In genomic region chr13:46052314-46053161, GRCh38 we compare ENCODE assay signal across 8 cellular contexts. TPM values are rescaled to one million over a fixed set of nuclear protein-coding genes. Genes with fewer than 3 reads are reported as not detected.
A peak's percentile ranks its signal among the peaks of the same experiment; 100 is the strongest.
DNase-seq lines count a peak whose midpoint lies in the region; ATAC-seq, FAIRE-seq and TF ChIP-seq lines count a peak whose summit lies in the region.

Gene ZC3H13 (minus strand): TSS chr13:46052746. CDS start chr13:46045507, 7,239 bp downstream.

- peak within 1 kb of the TSS; percentile 97 for H3K27ac ChIP-seq in CD4-positive, CD25-positive, alpha-beta regulatory T cell (ENCODE audit: insufficient read depth, low read length, poor library complexity, severe bottlenecking)
- peak within 1 kb of the TSS; percentile 87 for H3K27ac ChIP-seq in HepG2 (ENCODE audit: extremely low read length, insufficient read depth, low read length)

- in situ Hi-C loops in HepG2 (cut with HindIII; ENCODE audit: extremely low pct_ligation_motif_present, low pct_unique_long_range_greater_than_20kb): no loop called here

- no peaks in the 10 kb centered on the region for H3K9me3 ChIP-seq in CD4-positive, CD25-positive, alpha-beta regulatory T cell (ENCODE audit: control insufficient read depth in 2 of 2, low read length in 2 of 2)
- H3K9me3 ChIP-seq in HepG2 (ENCODE audit: low read length): no peaks in the 10 kb centered on the region

- peaks cover 21 to 45% (median 33%) of the 10 kb centered on the region in 4 donors for H3K4me1 Mint-ChIP-seq in CD4-positive, CD25-positive, alpha-beta regulatory T cell

- TF ChIP-seq CTCF in HepG2 (CRISPR knock-in tag; IDR thresholded peaks at IDR 0.05): peak; percentile 48

- H3K36me3 Mint-ChIP-seq in CD4-positive, CD25-positive, alpha-beta regulatory T cell: peaks cover 3% of the 10 kb centered on the region

- ATAC-seq in CD4-positive, CD25-positive, alpha-beta regulatory T cell (ENCODE audit: low read depth in 2 of 2): peak; percentile 100
- ATAC-seq in GM19395 (IDR thresholded peaks at IDR 0.05; ENCODE audit: unreplicated experiment) (peak; percentile 100), HG03565 (IDR thresholded peaks at IDR 0.05; ENCODE audit: unreplicated experiment) (peak; percentile 98), HepG2 (peak; percentile 100)

- H3K27ac Mint-ChIP-seq in CD4-positive, CD25-positive, alpha-beta regulatory T cell: peak within 1 kb of the TSS; percentile 97 to 99 (median 98)

- TF ChIP-seq RAD21 in HepG2 (CRISPR knock-in tag; IDR thresholded peaks at IDR 0.05): no peak

- peaks cover 30% of the 10 kb centered on the region for H3K4me1 ChIP-seq in CD4-positive, CD25-positive, alpha-beta regulatory T cell (ENCODE audit: control insufficient read depth, insufficient read depth, low read length, poor library complexity, severe bottlenecking)
- peaks cover 31% of the 10 kb centered on the region for H3K4me1 ChIP-seq in HepG2 (ENCODE audit: insufficient read depth, low read length)

- peaks cover 31% of the 10 kb centered on the region for H3K27me3 Mint-ChIP-seq in CD4-positive, CD25-positive, alpha-beta regulatory T cell

- H3K79me2 ChIP-seq in HepG2 (ENCODE audit: insufficient read depth, low read length): peaks cover 47% of the 10 kb centered on the region

- BruUV-seq in HepG2 (replicated peaks; lab: Mats Ljungman, UMichigan): no TSS peak

- CTCF ChIA-PET in HepG2 (lab: Yijun Ruan, JAX; ENCODE audit: low intra/inter-chr PET ratio, low total read pairs): no interaction called here

- H3K9ac ChIP-seq in HepG2 (ENCODE audit: insufficient read depth, low read depth, low read length): peak within 1 kb of the TSS; percentile 88

- peak; percentile 80 for FAIRE-seq in HepG2 (lab: Jason Lieb, UNC)

- H3K4me3 ChIP-seq in CD4-positive, CD25-positive, alpha-beta regulatory T cell (ENCODE audit: low read depth, low read length): peak within 1 kb of the TSS; percentile 91
- H3K4me3 ChIP-seq in HepG2 (replicated peaks in 1 of 3; ENCODE audit: insufficient read depth in 1 of 3, low read depth in 2 of 3, low read length in 3 of 3): peak within 1 kb of the TSS; percentile 84 to 99 (median 87)

- no peaks in the 10 kb centered on the region for H3K9me3 Mint-ChIP-seq in CD4-positive, CD25-positive, alpha-beta regulatory T cell

- TF ChIP-seq EP300 in HepG2 (IDR thresholded peaks at IDR 0.05; ENCODE audit: low read depth in 2 of 2, low read length in 2 of 2): no peak
- no peak for TF ChIP-seq EP300 in HepG2 (CRISPR knock-in tag; IDR thresholded peaks at IDR 0.05; ENCODE audit: borderline replicate concordance)

- POLR2A ChIA-PET in HepG2 (lab: Yijun Ruan, JAX): interaction anchor here (1.1 to 1.5 kb wide), 2 partner anchors 15 to 52 kb away, joined by 4 to 6 read pairs; partner anchors contain the start of gene CPB2

- peak within 1 kb of the TSS; percentile 48 for H2AFZ ChIP-seq in HepG2 (ENCODE audit: low read length)

- H3K4me3 Mint-ChIP-seq in CD4-positive, CD25-positive, alpha-beta regulatory T cell: peak within 1 kb of the TSS; percentile 92 to 96 (median 94)

- peaks cover 12% of the 10 kb centered on the region for H3K27me3 ChIP-seq in CD4-positive, CD25-positive, alpha-beta regulatory T cell (ENCODE audit: control insufficient read depth, insufficient read depth, low read length)
- no peaks in the 10 kb centered on the region; a peak in 1 of 5 replicates for H3K27me3 ChIP-seq in HepG2 (ENCODE audit: control insufficient read depth in 1 of 2, insufficient read depth in 2 of 2, low read length in 2 of 2)

- DNase-seq in CD4-positive, CD25-positive, alpha-beta regulatory T cell: peak; percentile 92 to 98 (median 93)
- peak; percentile 80 for DNase-seq in NCI-H774 (lab: John Stamatoyannopoulos, UW)
- peak; percentile 89 to 91 for DNase-seq in activated CD4-positive, alpha-beta T cell treated with anti-CD3 and anti-CD28 coated beads, Interleukin-2, amount 50 U/mL, for 4 hours
- peak; percentile 97 for DNase-seq in dermis blood vessel endothelial cell
- peak; percentile 94 for DNase-seq in HepG2 (ENCODE audit: low spot score)
- peak; percentile 89 for DNase-seq in stimulated activated CD4-positive, alpha-beta T cell treated with anti-CD3 and anti-CD28 coated beads, Interleukin-4, amount 100 ng/mL, for 1 hour

- peaks cover 10% of the 10 kb centered on the region for H4K20me1 ChIP-seq in HepG2 (ENCODE audit: insufficient read depth, low read length)

- no peaks in the 10 kb centered on the region for H3K36me3 ChIP-seq in CD4-positive, CD25-positive, alpha-beta regulatory T cell (ENCODE audit: control insufficient read depth, insufficient read depth, low read length)
- H3K36me3 ChIP-seq in HepG2 (replicated peaks in 1 of 2; ENCODE audit: control insufficient read depth in 1 of 2, insufficient read depth in 2 of 2, low read length in 2 of 2): peaks cover 4 to 9% of the 10 kb centered on the region in 2 experiments; a peak in 4 of 5 replicates

- peak; percentile 81 to 83 for TF ChIP-seq POLR2A in HepG2 (IDR thresholded peaks at IDR 0.05; ENCODE audit: insufficient read depth in 1 of 2, low read depth in 2 of 2, low read length in 2 of 2)

- intact Hi-C loops in HepG2 (cut with micrococcal nuclease; ENCODE audit: unreplicated experiment): loop anchor here (5.0 kb wide), 2 partner anchors 55 to 75 kb away; partner anchors contain the start of gene CPB2

- WGBS in HepG2 (ENCODE audit: low lambda C conversion rate): 6% methylated on average over 47 of the region's 57 CpGs

- peak within 1 kb of the TSS; percentile 85 for H3K4me2 ChIP-seq in HepG2 (ENCODE audit: low read depth, low read length)

TF ChIP-seq in HepG2, 621 proteins besides CTCF, POLR2A, EP300 and RAD21 (continues in another document):
- TF ChIP-seq ZNF382 (CRISPR knock-in tag; IDR thresholded peaks at IDR 0.05; ENCODE audit: borderline replicate concordance) (no peak), GATAD1 (CRISPR knock-in tag; IDR thresholded peaks at IDR 0.05) (peak; percentile 97), GABPA (IDR thresholded peaks at IDR 0.05; ENCODE audit: low read depth, low read length) (peak; percentile 88), GABPA (CRISPR knock-in tag; IDR thresholded peaks at IDR 0.05; ENCODE audit: low read depth) (peak; percentile 97), ZNF850 (CRISPR knock-in tag; conservative IDR thresholded peaks at IDR 0.05) (no peak), KAT7 (CRISPR knock-in tag; IDR thresholded peaks at IDR 0.05; ENCODE audit: borderline replicate concordance) (peak; percentile 89), ZSCAN9 (CRISPR knock-in tag; IDR thresholded peaks at IDR 0.05; ENCODE audit: borderline replicate concordance) (0 out of 2 replicates have a peak, but pooled peaks have one; percentile 13), KMT2A (CRISPR knock-in tag; IDR thresholded peaks at IDR 0.05) (peak; percentile 97), ZNF274 (CRISPR knock-in tag; IDR thresholded peaks at IDR 0.05) (peak; percentile 63; the same call in 1 of the 2 replicates), GTF2F1 (IDR thresholded peaks at IDR 0.05; ENCODE audit: low read length) (no peak), RFX5 (IDR thresholded peaks at IDR 0.05; ENCODE audit: low read depth, low read length) (no peak), AGO2 (optimal IDR thresholded peaks at IDR 0.05; ENCODE audit: low read depth, low read length) (peak; percentile 100), SSRP1 (CRISPR knock-in tag; IDR thresholded peaks at IDR 0.05) (no peak), ATF7-NPFF (CRISPR knock-in tag; IDR thresholded peaks at IDR 0.05; ENCODE audit: low read depth) (0 out of 2 replicates have a peak, but pooled peaks have one; percentile 51), RARG (CRISPR knock-in tag; IDR thresholded peaks at IDR 0.05; ENCODE audit: low read depth) (0 out of 2 replicates have a peak, but pooled peaks have one; percentile 48)
- TF ChIP-seq, protein P1, sequence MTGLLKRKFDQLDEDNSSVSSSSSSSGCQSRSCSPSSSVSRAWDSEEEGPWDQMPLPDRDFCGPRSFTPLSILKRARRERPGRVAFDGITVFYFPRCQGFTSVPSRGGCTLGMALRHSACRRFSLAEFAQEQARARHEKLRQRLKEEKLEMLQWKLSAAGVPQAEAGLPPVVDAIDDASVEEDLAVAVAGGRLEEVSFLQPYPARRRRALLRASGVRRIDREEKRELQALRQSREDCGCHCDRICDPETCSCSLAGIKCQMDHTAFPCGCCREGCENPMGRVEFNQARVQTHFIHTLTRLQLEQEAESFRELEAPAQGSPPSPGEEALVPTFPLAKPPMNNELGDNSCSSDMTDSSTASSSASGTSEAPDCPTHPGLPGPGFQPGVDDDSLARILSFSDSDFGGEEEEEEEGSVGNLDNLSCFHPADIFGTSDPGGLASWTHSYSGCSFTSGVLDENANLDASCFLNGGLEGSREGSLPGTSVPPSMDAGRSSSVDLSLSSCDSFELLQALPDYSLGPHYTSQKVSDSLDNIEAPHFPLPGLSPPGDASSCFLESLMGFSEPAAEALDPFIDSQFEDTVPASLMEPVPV (CRISPR knock-in tag; IDR thresholded peaks at IDR 0.05): peak; percentile 56; the same call in 1 of the 2 replicates

RNA-seq across cellular contexts. Expression of gene ZC3H13, which starts in this region (rescaled TPM):
- 58.4 TPM for total RNA-seq in CD4-positive, CD25-positive, alpha-beta regulatory T cell
- polyA plus RNA-seq in CD4-positive, CD25-positive, alpha-beta regulatory T cell: 10 to 100 TPM; 23.7 to 28.2 (median 25.0) TPM
- total RNA-seq in dermis blood vessel endothelial cell (14.1 and 20.7 TPM in 2 replicates), HepG2 (2016; rRNA removed; fragmentation: Illumina TruSeq; extraction: Trizol) (23.5 and 30.4 TPM in 2 replicates)
- 40.4 and 43.0 TPM in 2 replicates for total RNA-seq in HepG2 (2016; cell fraction: cytosol; rRNA removed; fragmentation: Illumina TruSeq; extraction: Trizol; ENCODE audit: low read depth)
- 23.3 and 26.1 TPM in 2 replicates for total RNA-seq in HepG2 (2016; cell fraction: insoluble cytoplasmic fraction; rRNA removed; fragmentation: Illumina TruSeq; extraction: Trizol)
- total RNA-seq in HepG2 (2016; cell fraction: membrane; rRNA removed; fragmentation: Illumina TruSeq; extraction: Trizol): 27.6 and 36.6 TPM in 2 replicates
- total RNA-seq in HepG2 (2016; cell fraction: nucleus; rRNA removed; fragmentation: Illumina TruSeq; extraction: Trizol): 41.5 and 45.5 TPM in 2 replicates
- polyA plus RNA-seq in HepG2 (2011; rRNA removed): 2.7 and 3.1 TPM in 2 replicates
- polyA plus RNA-seq in HepG2 (2011; cell fraction: cytosol; rRNA removed): 1.2 and 2.2 TPM in 2 replicates
- 7.9 and 8.7 TPM in 2 replicates for polyA plus RNA-seq in HepG2 (2011; cell fraction: nucleus; rRNA removed)
- polyA plus RNA-seq in HepG2 (2012): 13.9 and 16.3 TPM in 2 replicates
- 0.78 and 0.80 TPM in 2 replicates for polyA plus RNA-seq in HepG2 (2016; cell fraction: cytosol; fragmentation: Illumina TruSeq; extraction: Trizol; ENCODE audit: low read depth)
- 23.6 and 23.9 TPM in 2 replicates for polyA plus RNA-seq in HepG2 (2016; cell fraction: insoluble cytoplasmic fraction; fragmentation: Illumina TruSeq; extraction: Trizol; ENCODE audit: low read depth)
- 2.9 and 3.0 TPM in 2 replicates for polyA plus RNA-seq in HepG2 (2016; cell fraction: membrane; fragmentation: Illumina TruSeq; extraction: Trizol; ENCODE audit: low read depth)
- polyA plus RNA-seq in HepG2 (2016; cell fraction: nucleus; fragmentation: Illumina TruSeq; extraction: Trizol; ENCODE audit: insufficient read depth, low read depth): 55.1 and 56.8 TPM in 2 replicates
- polyA minus RNA-seq in HepG2 (2011; rRNA and poly(A)+ RNA removed; ENCODE audit: low replicate concordance): 6.3 and 6.5 TPM in 2 replicates
- 5.9 and 8.8 TPM in 2 replicates for polyA minus RNA-seq in HepG2 (2011; cell fraction: cytosol; rRNA and poly(A)+ RNA removed)
- 26.0 and 28.6 TPM in 2 replicates for polyA minus RNA-seq in HepG2 (2011; cell fraction: nucleus; rRNA and poly(A)+ RNA removed)

Comparison
In these comparisons a context has a peak if more than half of its experiments do, and no peak if none do; other contexts are left out.
1. Peak in every context shown above with its lines: DNase-seq, ATAC-seq, H3K4me3 ChIP-seq and H3K27ac ChIP-seq.